Comparison of ENCODE assay signal across 1 cellular context in genomic region chr17:59505610-59506276, GRCh38.
A peak's percentile ranks its signal among the peaks of the same experiment; 100 is the strongest.
TF ChIP-seq lines count a peak whose summit lies in the region.

No MANE protein-coding gene starts in this region.

TF ChIP-seq in HepG2, 621 proteins besides CTCF, POLR2A, EP300 and RAD21 (continued from another document and continues in another):
- peak; percentile 25; the same call in 1 of the 2 replicates for TF ChIP-seq ARID4A (CRISPR knock-in tag; IDR thresholded peaks at IDR 0.05; ENCODE audit: borderline replicate concordance)
- peak; percentile 42; the same call in 1 of the 2 replicates for TF ChIP-seq HOXA3 (CRISPR knock-in tag; IDR thresholded peaks at IDR 0.05)
- peak; percentile 83 for TF ChIP-seq TFAP4 (IDR thresholded peaks at IDR 0.05; ENCODE audit: borderline replicate concordance, low read depth)
- 0 out of 2 replicates have a peak, but pooled peaks have one; percentile 30 for TF ChIP-seq ZNF281 (CRISPR knock-in tag; IDR thresholded peaks at IDR 0.05; ENCODE audit: borderline replicate concordance)
- no peak for TF ChIP-seq TCF7 (IDR thresholded peaks at IDR 0.05; ENCODE audit: low read depth)
- no peak for TF ChIP-seq SOX6 (IDR thresholded peaks at IDR 0.05)
- TF ChIP-seq SOX6 (CRISPR knock-in tag; IDR thresholded peaks at IDR 0.05): peak; percentile 89
- no peak for TF ChIP-seq ZBTB8A (CRISPR knock-in tag; IDR thresholded peaks at IDR 0.05; ENCODE audit: borderline replicate concordance, low read depth)
- TF ChIP-seq ZNF609 (CRISPR knock-in tag; IDR thresholded peaks at IDR 0.05; ENCODE audit: borderline replicate concordance): 0 out of 2 replicates have a peak, but pooled peaks have one; percentile 12
- TF ChIP-seq REPIN1 (CRISPR knock-in tag; IDR thresholded peaks at IDR 0.05; ENCODE audit: borderline replicate concordance, low read depth): peak; percentile 45
- TF ChIP-seq USF2 (IDR thresholded peaks at IDR 0.05; ENCODE audit: low read depth, low read length): no peak
- TF ChIP-seq USF2 (CRISPR knock-in tag; IDR thresholded peaks at IDR 0.05; ENCODE audit: borderline replicate concordance): no peak
- TF ChIP-seq ZBTB1 (CRISPR knock-in tag; IDR thresholded peaks at IDR 0.05; ENCODE audit: borderline replicate concordance): no peak
- TF ChIP-seq PRDM15 (CRISPR knock-in tag; IDR thresholded peaks at IDR 0.05): peak; percentile 96
- peak; percentile 31 for TF ChIP-seq ASH2L (IDR thresholded peaks at IDR 0.05; ENCODE audit: insufficient read length, low read depth, low read length)
- peak; percentile 99 for TF ChIP-seq TEAD3 (CRISPR knock-in tag; optimal IDR thresholded peaks at IDR 0.05; ENCODE audit: borderline replicate concordance)
- no peak for TF ChIP-seq ZNF513 (CRISPR knock-in tag; conservative IDR thresholded peaks at IDR 0.05)
- 0 out of 2 replicates have a peak, but pooled peaks have one; percentile 37 for TF ChIP-seq ATF5 (CRISPR knock-in tag; IDR thresholded peaks at IDR 0.05; ENCODE audit: low read depth)
- no peak for TF ChIP-seq PRMT3 (CRISPR knock-in tag; IDR thresholded peaks at IDR 0.05; ENCODE audit: borderline replicate concordance, low read depth)
- 0 out of 2 replicates have a peak, but pooled peaks have one; percentile 20 for TF ChIP-seq PHF21A (CRISPR knock-in tag; IDR thresholded peaks at IDR 0.05)
- no peak for TF ChIP-seq POGZ (CRISPR knock-in tag; IDR thresholded peaks at IDR 0.05)
- TF ChIP-seq KAT2B (IDR thresholded peaks at IDR 0.05; ENCODE audit: borderline replicate concordance, low read depth, low read length): no peak
- TF ChIP-seq THAP11 (CRISPR knock-in tag; IDR thresholded peaks at IDR 0.05): 0 out of 2 replicates have a peak, but pooled peaks have one; percentile 11
- TF ChIP-seq FOXJ3 (CRISPR knock-in tag; IDR thresholded peaks at IDR 0.05; ENCODE audit: borderline replicate concordance): peak; percentile 59; the same call in 1 of the 2 replicates
- TF ChIP-seq BRF2 (CRISPR knock-in tag; IDR thresholded peaks at IDR 0.05): no peak
- 0 out of 2 replicates have a peak, but pooled peaks have one; percentile 47 for TF ChIP-seq ZNF101 (CRISPR knock-in tag; IDR thresholded peaks at IDR 0.05; ENCODE audit: borderline replicate concordance, low read depth)
- TF ChIP-seq MTA3 (CRISPR knock-in tag; IDR thresholded peaks at IDR 0.05): no peak
- peak; percentile 55; the same call in 1 of the 2 replicates for TF ChIP-seq YEATS4 (CRISPR knock-in tag; IDR thresholded peaks at IDR 0.05; ENCODE audit: borderline replicate concordance)
- TF ChIP-seq LCORL (IDR thresholded peaks at IDR 0.05): no peak
- peak; percentile 69 for TF ChIP-seq LCORL (CRISPR knock-in tag; IDR thresholded peaks at IDR 0.05)
- TF ChIP-seq ZNF230 (CRISPR knock-in tag; IDR thresholded peaks at IDR 0.05): peak; percentile 75; the same call in 1 of the 2 replicates
- no peak for TF ChIP-seq REL (CRISPR knock-in tag; conservative IDR thresholded peaks at IDR 0.05)
- TF ChIP-seq FOXA3 (CRISPR knock-in tag; IDR thresholded peaks at IDR 0.05): 0 out of 2 replicates have a peak, but pooled peaks have one; percentile 5
- TF ChIP-seq EHMT2 (IDR thresholded peaks at IDR 0.05; ENCODE audit: borderline replicate concordance, low read depth, low read length): peak; percentile 86
- TF ChIP-seq SP4 (CRISPR knock-in tag; IDR thresholded peaks at IDR 0.05): no peak
